In the genomic region with DNA sequence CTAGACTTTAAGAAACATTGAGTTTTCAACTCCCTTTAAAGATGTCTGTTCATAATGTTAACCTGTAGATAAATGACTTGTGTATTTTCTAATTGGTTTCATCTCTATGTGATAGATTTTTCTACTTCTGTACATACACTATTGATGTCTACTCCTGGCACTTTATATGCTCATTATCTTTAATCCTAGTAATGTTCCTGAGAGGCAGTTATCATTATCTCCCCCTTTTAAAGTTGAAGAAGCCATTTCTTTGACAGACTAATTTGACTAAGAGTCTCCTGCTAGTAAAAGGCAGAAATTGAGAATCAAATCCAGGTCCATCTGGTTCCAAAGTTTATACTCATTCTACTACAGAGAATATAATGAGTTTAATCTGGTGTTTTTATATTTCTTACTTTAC, we compare ENCODE assay signal across 26 cellular contexts.
"Had no signal": no experiment of that assay in that cellular context is flagged by ENCODE, and none has a peak within 500 bp of the region (broad histone marks: within the 10 kb centered on the region; RNA-seq: fewer than 3 reads in every experiment).

No MANE protein-coding gene starts in this region.

- H3K27me3 Mint-ChIP-seq: activated CD4-positive, alpha-beta memory T cell treated with anti-CD3 and anti-CD28 coated beads, Interleukin-2, amount 10 ng/mL, durations not matched to agents 7 days and 5 days; activated CD4-positive, alpha-beta T cell treated with anti-CD3 and anti-CD28 coated beads, Interleukin-2, amount 10 ng/mL, durations not matched to agents 7 days and 5 days; activated naive CD4-positive, alpha-beta T cell treated with anti-CD3 and anti-CD28 coated beads, Interleukin-2, amount 10 ng/mL, durations not matched to agents 7 days and 5 days; activated naive CD8-positive, alpha-beta T cell treated with anti-CD3 and anti-CD28 coated beads, Interleukin-2, amount 10 ng/mL, durations not matched to agents 7 days and 5 days; activated T-cell treated with anti-CD3 and anti-CD28 coated beads, Interleukin-2, amount 50 U/mL, for 24 hours; dendritic cell treated with granulocyte-macrophage colony-stimulating factor and Interleukin-4, amounts not matched to agents 40 ng/mL and 50 ng/mL, for 4 days had no signal

- H3K27ac Mint-ChIP-seq: activated CD4-positive, alpha-beta memory T cell treated with anti-CD3 and anti-CD28 coated beads, Interleukin-2, amount 10 ng/mL, durations not matched to agents 7 days and 5 days; activated CD4-positive, alpha-beta T cell treated with anti-CD3 and anti-CD28 coated beads, Interleukin-2, amount 10 ng/mL, durations not matched to agents 7 days and 5 days; activated naive CD4-positive, alpha-beta T cell treated with anti-CD3 and anti-CD28 coated beads, Interleukin-2, amount 10 ng/mL, durations not matched to agents 7 days and 5 days; activated naive CD4-positive, alpha-beta T cell treated with anti-CD3 and anti-CD28 coated beads, Interleukin-2, amount 50 U/mL, for 72 hours; activated naive CD8-positive, alpha-beta T cell treated with anti-CD3 and anti-CD28 coated beads, Interleukin-2, amount 10 ng/mL, durations not matched to agents 7 days and 5 days; activated T-cell treated with anti-CD3 and anti-CD28 coated beads, Interleukin-2, amount 50 U/mL, for 24 hours; activated T-cell treated with anti-CD3 and anti-CD28 coated beads, Interleukin-2, amount 50 U/mL, for 72 hours; brain; dendritic cell treated with granulocyte-macrophage colony-stimulating factor and Interleukin-4, amounts not matched to agents 40 ng/mL and 50 ng/mL, for 4 days; endodermal cell; WTC11 had no signal

- H3K9me3 Mint-ChIP-seq: activated CD4-positive, alpha-beta memory T cell treated with anti-CD3 and anti-CD28 coated beads, Interleukin-2, amount 10 ng/mL, durations not matched to agents 7 days and 5 days; activated CD4-positive, alpha-beta T cell treated with anti-CD3 and anti-CD28 coated beads, Interleukin-2, amount 10 ng/mL, durations not matched to agents 7 days and 5 days; activated naive CD4-positive, alpha-beta T cell treated with anti-CD3 and anti-CD28 coated beads, Interleukin-2, amount 10 ng/mL, durations not matched to agents 7 days and 5 days; activated naive CD4-positive, alpha-beta T cell treated with anti-CD3 and anti-CD28 coated beads, Interleukin-2, amount 50 U/mL, for 72 hours; activated naive CD8-positive, alpha-beta T cell treated with anti-CD3 and anti-CD28 coated beads, Interleukin-2, amount 10 ng/mL, durations not matched to agents 7 days and 5 days; activated T-cell treated with anti-CD3 and anti-CD28 coated beads, Interleukin-2, amount 50 U/mL, for 24 hours; activated T-cell treated with anti-CD3 and anti-CD28 coated beads, Interleukin-2, amount 50 U/mL, for 72 hours; brain; dendritic cell treated with granulocyte-macrophage colony-stimulating factor and Interleukin-4, amounts not matched to agents 40 ng/mL and 50 ng/mL, for 4 days; endodermal cell; WTC11 had no signal

- ATAC-seq: activated naive CD4-positive, alpha-beta T cell treated with anti-CD3 and anti-CD28 coated beads, Interleukin-2, amount 50 U/mL, for 72 hours; activated T-cell treated with anti-CD3 and anti-CD28 coated beads, Interleukin-2, amount 50 U/mL, for 72 hours; esophagus mucosa; heart left ventricle; WTC11 had no signal

- DNase-seq: activated CD4-positive, alpha-beta memory T cell treated with anti-CD3 and anti-CD28 coated beads, Interleukin-2, amount 10 ng/mL, durations not matched to agents 7 days and 5 days; activated CD4-positive, alpha-beta T cell treated with anti-CD3 and anti-CD28 coated beads for 1 hour; activated CD4-positive, alpha-beta T cell treated with anti-CD3 and anti-CD28 coated beads for 4 hours; activated CD4-positive, alpha-beta T cell treated with anti-CD3 and anti-CD28 coated beads, Interleukin-2, amount 10 ng/mL, durations not matched to agents 7 days and 5 days; activated CD4-positive, alpha-beta T cell treated with anti-CD3 and anti-CD28 coated beads, Interleukin-2, amount 50 U/mL, for 4 hours; activated CD8-positive, alpha-beta memory T cell treated with anti-CD3 and anti-CD28 coated beads, Interleukin-2, amount 50 U/mL, for 48 hours; activated gamma-delta T cell; activated naive CD4-positive, alpha-beta T cell; activated naive CD4-positive, alpha-beta T cell treated with anti-CD3 and anti-CD28 coated beads, Interleukin-2, amount 10 ng/mL, durations not matched to agents 7 days and 5 days; activated naive CD8-positive, alpha-beta T cell treated with anti-CD3 and anti-CD28 coated beads, Interleukin-2, amount 10 ng/mL, durations not matched to agents 7 days and 5 days; activated T-cell treated with anti-CD3 and anti-CD28 coated beads for 4 hours; activated T-cell treated with anti-CD3 and anti-CD28 coated beads, Interleukin-2, amount 50 U/mL, for 24 hours; activated T-cell treated with anti-CD3 and anti-CD28 coated beads, Interleukin-2, amount 50 U/mL, for 72 hours; central memory CD4-positive, alpha-beta T cell; cerebellar nuclear complex; dorsolateral prefrontal cortex; effector memory CD4-positive, alpha-beta T cell; endodermal cell; glutamatergic neuron; heart left ventricle; T-helper 2 cell had no signal

- H3K4me1 Mint-ChIP-seq: activated CD4-positive, alpha-beta memory T cell treated with anti-CD3 and anti-CD28 coated beads, Interleukin-2, amount 10 ng/mL, durations not matched to agents 7 days and 5 days; activated CD4-positive, alpha-beta T cell treated with anti-CD3 and anti-CD28 coated beads, Interleukin-2, amount 10 ng/mL, durations not matched to agents 7 days and 5 days; activated naive CD4-positive, alpha-beta T cell treated with anti-CD3 and anti-CD28 coated beads, Interleukin-2, amount 10 ng/mL, durations not matched to agents 7 days and 5 days; activated naive CD8-positive, alpha-beta T cell treated with anti-CD3 and anti-CD28 coated beads, Interleukin-2, amount 10 ng/mL, durations not matched to agents 7 days and 5 days; endodermal cell; WTC11 had no signal

- H3K4me3 Mint-ChIP-seq: activated CD4-positive, alpha-beta memory T cell treated with anti-CD3 and anti-CD28 coated beads, Interleukin-2, amount 10 ng/mL, durations not matched to agents 7 days and 5 days; activated CD4-positive, alpha-beta T cell treated with anti-CD3 and anti-CD28 coated beads, Interleukin-2, amount 10 ng/mL, durations not matched to agents 7 days and 5 days; activated naive CD4-positive, alpha-beta T cell treated with anti-CD3 and anti-CD28 coated beads, Interleukin-2, amount 10 ng/mL, durations not matched to agents 7 days and 5 days; activated naive CD8-positive, alpha-beta T cell treated with anti-CD3 and anti-CD28 coated beads, Interleukin-2, amount 10 ng/mL, durations not matched to agents 7 days and 5 days; activated T-cell treated with anti-CD3 and anti-CD28 coated beads, Interleukin-2, amount 50 U/mL, for 24 hours; activated T-cell treated with anti-CD3 and anti-CD28 coated beads, Interleukin-2, amount 50 U/mL, for 72 hours; brain; dendritic cell treated with granulocyte-macrophage colony-stimulating factor and Interleukin-4, amounts not matched to agents 40 ng/mL and 50 ng/mL, for 4 days; endodermal cell; WTC11 had no signal
